Comparison of ENCODE assay signal across 11 cellular contexts in the genomic region with DNA sequence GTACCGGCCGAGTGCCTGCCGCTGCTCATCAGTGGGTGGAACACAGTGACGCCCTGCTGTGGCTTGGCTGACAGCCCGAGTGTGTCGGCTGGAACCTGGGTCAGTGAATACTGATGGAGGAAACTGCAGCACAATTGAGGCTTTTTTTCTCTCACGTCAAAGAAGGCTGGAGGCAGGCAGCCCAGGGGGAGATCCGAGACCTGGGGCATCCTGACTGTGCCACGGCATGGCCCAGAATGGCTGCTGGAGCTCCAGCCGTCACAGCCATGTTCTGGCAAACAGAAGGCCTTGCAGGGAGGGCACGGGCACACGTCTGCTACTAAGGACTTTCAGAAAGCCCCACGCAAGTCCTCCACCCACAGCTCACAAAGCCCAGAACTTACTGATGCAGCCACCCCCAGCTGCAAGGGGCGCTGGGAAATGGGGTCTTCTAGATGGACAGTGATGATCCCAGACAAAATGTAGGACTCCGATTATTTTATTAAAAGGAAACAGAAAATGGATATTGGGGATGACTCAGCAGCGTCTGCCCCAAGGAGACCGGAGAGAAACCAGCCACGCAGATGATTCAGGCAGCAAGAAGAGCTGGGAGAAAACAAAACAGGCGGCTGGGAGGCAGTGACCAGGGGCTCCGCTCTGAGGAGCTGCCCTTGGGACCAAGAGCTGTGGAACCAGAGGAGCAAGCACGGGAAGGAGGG.
DNase-seq lines count a peak whose midpoint lies in the region; ATAC-seq, FAIRE-seq and TF ChIP-seq lines count a peak whose summit lies in the region.
"Had no signal": no experiment of that assay in that cellular context is flagged by ENCODE, and none has a peak within 500 bp of the region (broad histone marks: within the 10 kb centered on the region; RNA-seq: fewer than 3 reads in every experiment).

No MANE protein-coding gene starts in this region.

- in situ Hi-C loops in SK-MEL-5 (cut with HindIII; ENCODE audit: low pct_unique_long_range_greater_than_20kb, low sequenced_read_pairs) = no loop called here
- in situ Hi-C loops in HepG2 (cut with HindIII; ENCODE audit: extremely low pct_ligation_motif_present, low pct_unique_long_range_greater_than_20kb) = no loop called here

- peaks cover 22 to 71% of the 10 kb centered on the region in 2 experiments for H3K27me3 ChIP-seq in HepG2 (ENCODE audit: control insufficient read depth in 1 of 2, insufficient read depth in 2 of 2, low read length in 2 of 2)
- no peaks in the 10 kb centered on the region for H3K27me3 ChIP-seq in Karpas-422 (ENCODE audit: low read length)

- no peak for FAIRE-seq in HepG2 (lab: Jason Lieb, UNC)

- H2AFZ ChIP-seq in HepG2 (ENCODE audit: low read length) (no peak overlapping the region), Karpas-422 (ENCODE audit: low read length) (no peak overlapping the region)

- H3K4me3 ChIP-seq in HepG2 (replicated peaks in 1 of 3; ENCODE audit: insufficient read depth in 1 of 3, low read depth in 2 of 3, low read length in 3 of 3) (no peak overlapping the region), Karpas-422 (ENCODE audit: low read length) (no peak overlapping the region)

- TF ChIP-seq EP300 in HepG2 (IDR thresholded peaks at IDR 0.05; ENCODE audit: low read depth in 2 of 2, low read length in 2 of 2) (no peak), HepG2 (CRISPR knock-in tag; IDR thresholded peaks at IDR 0.05; ENCODE audit: borderline replicate concordance) (no peak)

- TF ChIP-seq POLR2A in HepG2 (IDR thresholded peaks at IDR 0.05; ENCODE audit: insufficient read depth in 1 of 2, low read depth in 2 of 2, low read length in 2 of 2) = no peak
- no peak for TF ChIP-seq POLR2A in erythroblast (IDR thresholded peaks at IDR 0.05; ENCODE audit: low read length)

- CTCF ChIA-PET in HepG2 (lab: Yijun Ruan, JAX; ENCODE audit: low intra/inter-chr PET ratio, low total read pairs) = no interaction called here

- no TSS peak for BruUV-seq in HepG2 (replicated peaks; lab: Mats Ljungman, UMichigan)

- H3K36me3 ChIP-seq in HepG2 (replicated peaks in 1 of 2; ENCODE audit: control insufficient read depth in 1 of 2, insufficient read depth in 2 of 2, low read length in 2 of 2) (no peaks in the 10 kb centered on the region), Karpas-422 (ENCODE audit: insufficient read depth, low read length) (no peaks in the 10 kb centered on the region)

- H3K9me2 ChIP-seq in Karpas-422 (replicated peaks; ENCODE audit: insufficient read depth, low read length) = no peaks in the 10 kb centered on the region

- no peak overlapping the region for H3K4me2 ChIP-seq in HepG2 (ENCODE audit: low read depth, low read length)
- no peak overlapping the region for H3K4me2 ChIP-seq in Karpas-422 (ENCODE audit: low read depth, low read length, poor library complexity, severe bottlenecking)

- H3K27ac ChIP-seq in HepG2 (ENCODE audit: extremely low read length, insufficient read depth, low read length) = no peak overlapping the region
- H3K27ac ChIP-seq in Karpas-422 (ENCODE audit: low read length) = no peak overlapping the region

- H3K79me2 ChIP-seq in HepG2 (ENCODE audit: insufficient read depth, low read length) (no peaks in the 10 kb centered on the region), Karpas-422 (ENCODE audit: low read length) (no peaks in the 10 kb centered on the region)

- 22% methylated on average over 21 of the region's 21 CpGs for WGBS in HepG2 (ENCODE audit: low lambda C conversion rate)

- intact Hi-C loops in HepG2 (cut with micrococcal nuclease; ENCODE audit: unreplicated experiment) = no loop called here

- H3K9ac ChIP-seq in HepG2 (ENCODE audit: insufficient read depth, low read depth, low read length) = no peak overlapping the region
- H3K9ac ChIP-seq in Karpas-422 (ENCODE audit: low read length) = no peak overlapping the region

- no peak; the same call in 2 of the 3 replicates for ATAC-seq in HepG2

- TF ChIP-seq CTCF in HepG2 (CRISPR knock-in tag; IDR thresholded peaks at IDR 0.05) = no peak

- POLR2A ChIA-PET in HepG2 (lab: Yijun Ruan, JAX) = no interaction called here

- H3K9me3 ChIP-seq in HepG2 (ENCODE audit: low read length) (no peaks in the 10 kb centered on the region), Karpas-422 (ENCODE audit: low read length) (no peaks in the 10 kb centered on the region; the same call in 1 of the 2 replicates)

- no peak for TF ChIP-seq RAD21 in HepG2 (CRISPR knock-in tag; IDR thresholded peaks at IDR 0.05)

- H4K20me1 ChIP-seq in HepG2 (ENCODE audit: insufficient read depth, low read length) (no peaks in the 10 kb centered on the region; the same call in 1 of the 2 replicates), Karpas-422 (ENCODE audit: insufficient read depth, low read depth, low read length) (no peaks in the 10 kb centered on the region)

- H3K4me1 ChIP-seq in HepG2 (ENCODE audit: insufficient read depth, low read length) (no peaks in the 10 kb centered on the region), Karpas-422 (ENCODE audit: low read length) (no peaks in the 10 kb centered on the region)

- DNase-seq in DMS153 treated with DMSO at 0.1 percent for 48 hours (lab: John Stamatoyannopoulos, UW; ENCODE audit: unreplicated experiment) (peak; percentile 6), M059J (ENCODE audit: low read depth) (peak; percentile 75), SK-MEL-5 (ENCODE audit: low read depth, low spot score) (peak; percentile 16), HepG2 (ENCODE audit: low spot score) (no peak), erythroblast (lab: John Stamatoyannopoulos, UW) (no peak), Karpas-422 (no peak)
- no peak for DNase-seq in activated naive CD4-positive, alpha-beta T cell (lab: John Stamatoyannopoulos, UW)
- DNase-seq in activated effector memory CD4-positive, alpha-beta T cell treated with anti-CD3 and anti-CD28 coated beads, Interleukin-2, amount 50 U/mL, for 16 hours = no peak
- DNase-seq: activated T-cell treated with anti-CD3 and anti-CD28 coated beads, Interleukin-2, amount 50 U/mL, for 48 hours; cortex of kidney; NCI-H510A had no signal

TF ChIP-seq in HepG2, 621 proteins besides CTCF, POLR2A, EP300 and RAD21:
- TF ChIP-seq ZNF224 (CRISPR knock-in tag; IDR thresholded peaks at IDR 0.05) = 0 out of 2 replicates have a peak, but pooled peaks have one; percentile 24
- peak; percentile 75 for TF ChIP-seq NFE2L2 (IDR thresholded peaks at IDR 0.05; ENCODE audit: low read length)
- TF ChIP-seq GABPB1 (CRISPR knock-in tag; IDR thresholded peaks at IDR 0.05) = no peak
- no peak for TF ChIP-seq SAFB2 (CRISPR knock-in tag; IDR thresholded peaks at IDR 0.05; ENCODE audit: borderline replicate concordance, low read depth)

Comparison
In these comparisons a context has a peak if more than half of its experiments do, and no peak if none do; other contexts are left out.
1. DNase-seq: peak in DMS153 treated with DMSO at 0.1 percent for 48 hours (single experiment), M059J (single experiment) and SK-MEL-5 (single experiment); none in HepG2 (single experiment), erythroblast (0 of 2), activated naive CD4-positive, alpha-beta T cell (0 of 4), Karpas-422 (single experiment) and activated effector memory CD4-positive, alpha-beta T cell treated with anti-CD3 and anti-CD28 coated beads, Interleukin-2, amount 50 U/mL, for 16 hours (single experiment).